8 cellular contexts compared by ENCODE assay signal in genomic region chr11:130069684-130070108, GRCh38. TPM values are rescaled to one million over a fixed set of nuclear protein-coding genes. Genes with fewer than 3 reads are reported as not detected.
DNase-seq lines count a peak whose midpoint lies in the region; ATAC-seq lines count a peak whose summit lies in the region.

Gene APLP2, plus strand, starts transcription at chr11:130069894. Its CDS starts 84 bp downstream, at chr11:130069978.

- peak; percentile 94 for ATAC-seq in GM21360 (IDR thresholded peaks at IDR 0.05; ENCODE audit: unreplicated experiment)

- DNase-seq in COLO829 (ENCODE audit: low spot score), result peak; percentile 92
- peak; percentile 99 for DNase-seq in HT-29 (ENCODE audit: low spot score)
- DNase-seq in NK-92 treated with Interleukin-12 subunit alpha and Interleukin-12 subunit beta, amount 100 ng/mL, for 24 hours (lab: John Stamatoyannopoulos, UW), result peak; percentile 98
- DNase-seq in activated CD8-positive, alpha-beta memory T cell treated with anti-CD3 and anti-CD28 coated beads for 24 hours, result peak; percentile 96
- peak; percentile 98 for DNase-seq in effector CD4-positive, alpha-beta T cell
- peak; percentile 99 for DNase-seq in lung microvascular endothelial cell (ENCODE audit: low read depth in 2 of 2)
- peak; percentile 94 to 96 (median 95) for DNase-seq in stimulated activated CD4-positive, alpha-beta T cell treated with anti-CD3 and anti-CD28 coated beads, TNF-alpha, amount 100 ng/mL, for 4 hours (ENCODE audit: low read depth in 3 of 3)

RNA-seq across cellular contexts. Expression of gene APLP2, which starts in this region (rescaled TPM):
- 167 and 177 TPM in 2 replicates for total RNA-seq in HT-29 (2014; rRNA removed; shearing (Covaris generic))
- 763 and 1,111 TPM in 2 replicates for total RNA-seq in lung microvascular endothelial cell

Comparison
In these comparisons a context has a peak if more than half of its experiments do, and no peak if none do; other contexts are left out.
1. Peak in every context shown above with its lines: DNase-seq and ATAC-seq.